1 cellular context compared by ENCODE assay signal in genomic region chr12:8018666-8019581, GRCh38.
TF ChIP-seq lines count a peak whose summit lies in the region.

No MANE protein-coding gene starts in this region.

TF ChIP-seq in H1, 55 proteins besides CTCF, POLR2A, EP300 and RAD21 (continued from another document):
- 0 out of 2 replicates have a peak, but pooled peaks have one; percentile 8 for TF ChIP-seq TAF1 (IDR thresholded peaks at IDR 0.05; ENCODE audit: low read depth, low read length)
- peak; percentile 92 for TF ChIP-seq MAX (IDR thresholded peaks at IDR 0.05)
- TF ChIP-seq GABPA (IDR thresholded peaks at IDR 0.05; ENCODE audit: borderline replicate concordance, insufficient read depth, low read length) = no peak
- TF ChIP-seq SIN3A (conservative IDR thresholded peaks at IDR 0.05 in 1 of 2, IDR thresholded peaks at IDR 0.05 in 1 of 2; ENCODE audit: low read depth in 1 of 2, low read length in 2 of 2) = peak in 1 of 2 experiments; percentile 60; a peak in 1 of 4 replicates
- TF ChIP-seq HDAC2 (IDR thresholded peaks at IDR 0.05; ENCODE audit: borderline replicate concordance in 1 of 2, low read depth in 2 of 2, low read length in 2 of 2) = peak; percentile 24 to 65; a peak in 2 of 4 replicates
- no peak for TF ChIP-seq USF2 (IDR thresholded peaks at IDR 0.05; ENCODE audit: low read length)
